ENCODE assay signal across 8 cellular contexts in genomic region chr1:79497193-79497773, GRCh38.
DNase-seq lines count a peak whose midpoint lies in the region; ATAC-seq and TF ChIP-seq lines count a peak whose summit lies in the region.

No MANE protein-coding gene starts in this region.

- peaks cover 5% of the 10 kb centered on the region for H3K4me1 ChIP-seq in adipocyte (ENCODE audit: control insufficient read depth, insufficient read depth, low read length)

- H3K36me3 Mint-ChIP-seq in effector memory CD8-positive, alpha-beta T cell (ENCODE audit: insufficient read depth): no peaks in the 10 kb centered on the region
- H3K36me3 Mint-ChIP-seq in activated T-helper 1 cell treated with anti-CD3 and anti-CD28 coated beads, Interleukin-12 subunit alpha, Interleukin-12 subunit beta, Interleukin-2, Interleukin-4 antibody, amounts not matched to agents 30 ng/mL and 10 ng/mL and 1 ng/mL, durations not matched to agents 14 hours and 24 hours and 36 hours (ENCODE audit: low read depth): no peaks in the 10 kb centered on the region

- peak; percentile 76 for ATAC-seq in HG02642 (IDR thresholded peaks at IDR 0.05; ENCODE audit: poor library complexity, unreplicated experiment)
- ATAC-seq in effector memory CD8-positive, alpha-beta T cell (replicated peaks): no peak

- H3K27ac Mint-ChIP-seq in effector memory CD8-positive, alpha-beta T cell: no peak overlapping the region
- H3K27ac Mint-ChIP-seq in activated T-helper 1 cell treated with anti-CD3 and anti-CD28 coated beads, Interleukin-12 subunit alpha, Interleukin-12 subunit beta, Interleukin-2, Interleukin-4 antibody, amounts not matched to agents 30 ng/mL and 10 ng/mL and 1 ng/mL, durations not matched to agents 14 hours and 24 hours and 36 hours: no peak overlapping the region

- H3K9me3 ChIP-seq in adipocyte (ENCODE audit: control insufficient read depth, low read length): no peaks in the 10 kb centered on the region

- no peak overlapping the region for H3K4me3 Mint-ChIP-seq in effector memory CD8-positive, alpha-beta T cell
- no peak overlapping the region for H3K4me3 Mint-ChIP-seq in activated T-helper 1 cell treated with anti-CD3 and anti-CD28 coated beads, Interleukin-12 subunit alpha, Interleukin-12 subunit beta, Interleukin-2, Interleukin-4 antibody, amounts not matched to agents 30 ng/mL and 10 ng/mL and 1 ng/mL, durations not matched to agents 14 hours and 24 hours and 36 hours

- intact Hi-C loops in activated T-helper 1 cell treated with anti-CD3 and anti-CD28 coated beads, Interleukin-12 subunit alpha, Interleukin-12 subunit beta, Interleukin-2, Interleukin-4 antibody, amounts not matched to agents 30 ng/mL and 10 ng/mL and 1 ng/mL, durations not matched to agents 14 hours and 24 hours and 36 hours (cut with micrococcal nuclease): loop anchor here (5.0 kb wide), 1 partner anchor 720 kb away; no protein-coding TSS in a partner anchor

- H3K27me3 ChIP-seq in adipocyte (replicated peaks; ENCODE audit: control insufficient read depth, insufficient read depth, low read length): no peaks in the 10 kb centered on the region

- no peaks in the 10 kb centered on the region for H3K36me3 ChIP-seq in adipocyte (ENCODE audit: control insufficient read depth, insufficient read depth, low read length, severe bottlenecking)

- TF ChIP-seq CTCF in GM12875 (IDR thresholded peaks at IDR 0.05; ENCODE audit: borderline replicate concordance, insufficient read depth, low read depth, low read length): peak; percentile 76

- in situ Hi-C loops in ACHN (cut with HindIII; ENCODE audit: low pct_ligation_motif_present, low pct_unique_long_range_greater_than_20kb, low sequenced_read_pairs): no loop called here

- H3K4me3 ChIP-seq in GM12875 (ENCODE audit: low read depth, low read length): no peak overlapping the region
- H3K4me3 ChIP-seq in adipocyte (ENCODE audit: low read length): no peak overlapping the region

- no peak overlapping the region for H3K9ac ChIP-seq in adipocyte (ENCODE audit: low read length)

- H3K4me1 Mint-ChIP-seq in effector memory CD8-positive, alpha-beta T cell (ENCODE audit: low read depth in 2 of 2): no peaks in the 10 kb centered on the region
- H3K4me1 Mint-ChIP-seq in activated T-helper 1 cell treated with anti-CD3 and anti-CD28 coated beads, Interleukin-12 subunit alpha, Interleukin-12 subunit beta, Interleukin-2, Interleukin-4 antibody, amounts not matched to agents 30 ng/mL and 10 ng/mL and 1 ng/mL, durations not matched to agents 14 hours and 24 hours and 36 hours (ENCODE audit: low read depth): no peaks in the 10 kb centered on the region

- no peaks in the 10 kb centered on the region for H3K27me3 Mint-ChIP-seq in effector memory CD8-positive, alpha-beta T cell
- no peaks in the 10 kb centered on the region for H3K27me3 Mint-ChIP-seq in activated T-helper 1 cell treated with anti-CD3 and anti-CD28 coated beads, Interleukin-12 subunit alpha, Interleukin-12 subunit beta, Interleukin-2, Interleukin-4 antibody, amounts not matched to agents 30 ng/mL and 10 ng/mL and 1 ng/mL, durations not matched to agents 14 hours and 24 hours and 36 hours (ENCODE audit: insufficient read depth)

- H3K9me3 Mint-ChIP-seq in effector memory CD8-positive, alpha-beta T cell: peaks cover 10 to 19% of the 10 kb centered on the region in 2 donors
- no peaks in the 10 kb centered on the region for H3K9me3 Mint-ChIP-seq in activated T-helper 1 cell treated with anti-CD3 and anti-CD28 coated beads, Interleukin-12 subunit alpha, Interleukin-12 subunit beta, Interleukin-2, Interleukin-4 antibody, amounts not matched to agents 30 ng/mL and 10 ng/mL and 1 ng/mL, durations not matched to agents 14 hours and 24 hours and 36 hours

- DNase-seq in ACHN: peak; percentile 49
- peak; percentile 28 to 52 for DNase-seq in NCI-H2081 (lab: John Stamatoyannopoulos, UW)
- DNase-seq in adipocyte (ENCODE audit: low read depth): peak; percentile 79
- DNase-seq in kidney glomerular epithelial cell (lab: John Stamatoyannopoulos, UW): peak; percentile 37
- DNase-seq in effector memory CD8-positive, alpha-beta T cell: no peak
- DNase-seq in activated T-helper 1 cell treated with anti-CD3 and anti-CD28 coated beads, Interleukin-12 subunit alpha, Interleukin-12 subunit beta, Interleukin-2, Interleukin-4 antibody, amounts not matched to agents 30 ng/mL and 10 ng/mL and 1 ng/mL, durations not matched to agents 14 hours and 24 hours and 36 hours (ENCODE audit: low spot score): no peak

Comparison
In these comparisons a context has a peak if more than half of its experiments do, and no peak if none do; other contexts are left out.
1. DNase-seq: peak in ACHN (single experiment), NCI-H2081 (2 of 2), adipocyte (single experiment) and kidney glomerular epithelial cell (single experiment); none in effector memory CD8-positive, alpha-beta T cell (0 of 3) and activated T-helper 1 cell treated with anti-CD3 and anti-CD28 coated beads, Interleukin-12 subunit alpha, Interleukin-12 subunit beta, Interleukin-2, Interleukin-4 antibody, amounts not matched to agents 30 ng/mL and 10 ng/mL and 1 ng/mL, durations not matched to agents 14 hours and 24 hours and 36 hours (single experiment).